Comparison of ENCODE assay signal across 8 cellular contexts in genomic region chr7:23474098-23474828, GRCh38. TPM values are rescaled to one million over a fixed set of nuclear protein-coding genes. Genes with fewer than 3 reads are reported as not detected.
A peak's percentile ranks its signal among the peaks of the same experiment; 100 is the strongest.
DNase-seq lines count a peak whose midpoint lies in the region; ATAC-seq and TF ChIP-seq lines count a peak whose summit lies in the region.

No MANE protein-coding gene starts in this region.

- in situ Hi-C loops in GM23248 (cut with MboI) (no loop called here), gastrocnemius medialis (cut with MboI; ENCODE audit: low sequenced_read_pairs in 4 of 4) (no loop called here)

- intact Hi-C loops in activated naive CD4-positive, alpha-beta T cell treated with anti-CD3 and anti-CD28 coated beads for 36 hours (cut with micrococcal nuclease): loop anchor here (1.0 to 10.0 kb wide), 6 partner anchors 56 to 459 kb away; partner anchors contain the start of genes CCDC126, HYCC1, KLHL7 and MALSU1
- intact Hi-C loops in left ventricle myocardium inferior (cut with micrococcal nuclease) (no loop called here), gastrocnemius medialis (cut with DNase I; ENCODE audit: low total_unique reads) (loop anchor here (5.0 kb wide), 1 partner anchor 58 kb away; the partner anchor contains the start of gene TRA2A)

- H3K9ac ChIP-seq in GM23248: peak overlapping the region; percentile 71
- peak overlapping the region; percentile 99 for H3K9ac ChIP-seq in OCI-LY3 (ENCODE audit: low read length)

- peak overlapping the region; percentile 63 to 91 (median 88) for H3K4me3 Mint-ChIP-seq in IgD-negative memory B cell
- H3K4me3 Mint-ChIP-seq in activated naive CD4-positive, alpha-beta T cell treated with anti-CD3 and anti-CD28 coated beads for 36 hours: peak overlapping the region; percentile 76

- no peak for TF ChIP-seq CTCF in GM06990 (IDR thresholded peaks at IDR 0.05; ENCODE audit: insufficient read depth, low read length, poor library complexity, severe bottlenecking)
- TF ChIP-seq CTCF in OCI-LY3 (IDR thresholded peaks at IDR 0.05; ENCODE audit: low read depth, low read length): no peak
- no peak for TF ChIP-seq CTCF in left ventricle myocardium inferior (IDR thresholded peaks at IDR 0.05; ENCODE audit: borderline replicate concordance)
- no peak for TF ChIP-seq CTCF in gastrocnemius medialis (IDR thresholded peaks at IDR 0.05 in 4 of 5, conservative IDR thresholded peaks at IDR 0.05 in 1 of 5)

- H2AFZ ChIP-seq in GM23248 (peak overlapping the region; percentile 88), OCI-LY3 (ENCODE audit: low read depth, low read length) (peak overlapping the region; percentile 47; the same call in 1 of the 2 replicates)

- no peaks in the 10 kb centered on the region for H3K36me3 ChIP-seq in GM06990 (ENCODE audit: control insufficient read depth, insufficient read depth, low read length)
- H3K36me3 ChIP-seq in GM23248 (ENCODE audit: low read depth): no peaks in the 10 kb centered on the region
- H3K36me3 ChIP-seq in OCI-LY3 (replicated peaks; ENCODE audit: low read depth, low read length): no peaks in the 10 kb centered on the region
- no peaks in the 10 kb centered on the region for H3K36me3 ChIP-seq in left ventricle myocardium inferior
- no peaks in the 10 kb centered on the region for H3K36me3 ChIP-seq in gastrocnemius medialis

- H3K4me3 ChIP-seq in GM06990 (replicated peaks; ENCODE audit: low read depth, low read length) (peak overlapping the region; percentile 90), GM23248 (peak overlapping the region; percentile 82), OCI-LY3 (ENCODE audit: low read length) (peak overlapping the region; percentile 93), left ventricle myocardium inferior (peak overlapping the region; percentile 53), gastrocnemius medialis (peak overlapping the region; percentile 7 to 41 (median 37))

- no peaks in the 10 kb centered on the region for H3K9me2 ChIP-seq in GM23248 (ENCODE audit: insufficient read depth)

- peaks cover 2% of the 10 kb centered on the region for H3K36me3 Mint-ChIP-seq in IgD-negative memory B cell
- H3K36me3 Mint-ChIP-seq in activated naive CD4-positive, alpha-beta T cell treated with anti-CD3 and anti-CD28 coated beads for 36 hours (ENCODE audit: low read depth): no peaks in the 10 kb centered on the region

- CTCF ChIA-PET in activated naive CD4-positive, alpha-beta T cell treated with anti-CD3 and anti-CD28 coated beads for 36 hours (lab: Charles Lee): interaction anchor here (2.1 kb wide), 1 partner anchor 11 kb away, joined by 12 read pairs; no protein-coding TSS in a partner anchor

- H3K4me2 ChIP-seq in GM23248 (ENCODE audit: unreplicated experiment): peak overlapping the region; percentile 87
- H3K4me2 ChIP-seq in OCI-LY3 (ENCODE audit: low read length): peak overlapping the region; percentile 95

- H4K20me1 ChIP-seq in GM23248 (ENCODE audit: insufficient read depth) (no peaks in the 10 kb centered on the region), OCI-LY3 (ENCODE audit: insufficient read depth, low read length) (no peaks in the 10 kb centered on the region)

- ATAC-seq in gastrocnemius medialis: peak in 1 of 2 donors; percentile 66

- TF ChIP-seq POLR2A in gastrocnemius medialis (IDR thresholded peaks at IDR 0.05): no peak

- H3K79me2 ChIP-seq in GM23248 (ENCODE audit: insufficient read depth) (peaks cover 3% of the 10 kb centered on the region), OCI-LY3 (ENCODE audit: low read length) (peaks cover 55% of the 10 kb centered on the region)

- no peaks in the 10 kb centered on the region for H3K9me3 ChIP-seq in GM23248 (ENCODE audit: low read depth)
- no peaks in the 10 kb centered on the region for H3K9me3 ChIP-seq in OCI-LY3 (ENCODE audit: insufficient read depth, low read length)
- H3K9me3 ChIP-seq in left ventricle myocardium inferior (replicated peaks): no peaks in the 10 kb centered on the region
- H3K9me3 ChIP-seq in gastrocnemius medialis: no peaks in the 10 kb centered on the region

- peak overlapping the region; percentile 92 to 98 (median 95) for H3K27ac Mint-ChIP-seq in IgD-negative memory B cell
- H3K27ac Mint-ChIP-seq in activated naive CD4-positive, alpha-beta T cell treated with anti-CD3 and anti-CD28 coated beads for 36 hours: peak overlapping the region; percentile 30

- H3F3A ChIP-seq in GM23248 (ENCODE audit: insufficient read depth): peaks cover 20% of the 10 kb centered on the region

- 2% methylated on average over 37 to 58 of the region's 65 CpGs for WGBS in GM23248 (ENCODE audit: low coverage in 1 of 2, low lambda C conversion rate in 2 of 2, missing lambda C conversion rate in 2 of 2), 2 experiments

- DNase-seq in GM06990 (ENCODE audit: extremely low read depth, insufficient read length): peak; percentile 98
- peak; percentile 99 for DNase-seq in GM23248
- peak; percentile 91 for DNase-seq in activated naive CD4-positive, alpha-beta T cell treated with anti-CD3 and anti-CD28 coated beads for 36 hours
- peak; percentile 60 for DNase-seq in left ventricle myocardium inferior
- peak; percentile 35 to 40 for DNase-seq in gastrocnemius medialis
- no peak for DNase-seq in superior temporal gyrus (ENCODE audit: extremely low spot score)

- H3K9me3 Mint-ChIP-seq in IgD-negative memory B cell: peaks cover 0 to 6% (median 1%) of the 10 kb centered on the region in 3 donors
- no peaks in the 10 kb centered on the region for H3K9me3 Mint-ChIP-seq in activated naive CD4-positive, alpha-beta T cell treated with anti-CD3 and anti-CD28 coated beads for 36 hours

- H3K27me3 ChIP-seq in GM06990 (replicated peaks; ENCODE audit: control insufficient read depth, insufficient read depth, low read length): no peaks in the 10 kb centered on the region
- H3K27me3 ChIP-seq in GM23248 (replicated peaks; ENCODE audit: insufficient read depth): peaks cover 43% of the 10 kb centered on the region
- H3K27me3 ChIP-seq in OCI-LY3 (ENCODE audit: low read depth, low read length): no peaks in the 10 kb centered on the region
- H3K27me3 ChIP-seq in left ventricle myocardium inferior (ENCODE audit: low read depth): peaks cover 100% of the 10 kb centered on the region
- H3K27me3 ChIP-seq in gastrocnemius medialis: peaks cover 96 to 100% (median 100%) of the 10 kb centered on the region in 3 donors

- H3K27me3 Mint-ChIP-seq in IgD-negative memory B cell: peaks cover 58% of the 10 kb centered on the region
- peaks cover 57% of the 10 kb centered on the region for H3K27me3 Mint-ChIP-seq in activated naive CD4-positive, alpha-beta T cell treated with anti-CD3 and anti-CD28 coated beads for 36 hours (ENCODE audit: low read depth)

- peaks cover 10 to 26% (median 17%) of the 10 kb centered on the region in 3 donors for H3K4me1 Mint-ChIP-seq in IgD-negative memory B cell
- H3K4me1 Mint-ChIP-seq in activated naive CD4-positive, alpha-beta T cell treated with anti-CD3 and anti-CD28 coated beads for 36 hours (ENCODE audit: low read depth): peaks cover 22% of the 10 kb centered on the region

- H3K27ac ChIP-seq in GM23248: no peak overlapping the region
- H3K27ac ChIP-seq in OCI-LY3 (ENCODE audit: low read length): peak overlapping the region; percentile 96
- H3K27ac ChIP-seq in left ventricle myocardium inferior (replicated peaks): no peak overlapping the region
- H3K27ac ChIP-seq in gastrocnemius medialis: no peak overlapping the region

- peaks cover 4% of the 10 kb centered on the region; the same call in 1 of the 2 replicates for H3K4me1 ChIP-seq in GM23248 (ENCODE audit: insufficient read depth)
- H3K4me1 ChIP-seq in OCI-LY3 (ENCODE audit: low read length): peaks cover 16% of the 10 kb centered on the region; the same call in 1 of the 2 replicates
- peaks cover 37% of the 10 kb centered on the region for H3K4me1 ChIP-seq in left ventricle myocardium inferior
- H3K4me1 ChIP-seq in gastrocnemius medialis: peaks cover 15 to 26% of the 10 kb centered on the region in 2 donors

RNA-seq across cellular contexts. Expression of gene IGF2BP3, which starts 4.0 kb away (rescaled TPM):
- total RNA-seq in GM23248 (2014; rRNA removed; shearing (Covaris generic)): 13.7 and 18.2 TPM in 2 replicates
- 7.0 and 7.6 TPM in 2 replicates for polyA plus RNA-seq in GM23248 (2016; fragmentation: Nextera tagmentation; extraction: Ambion mirVana)
- 5.4 TPM for polyA plus RNA-seq in IgD-negative memory B cell
- total RNA-seq in activated naive CD4-positive, alpha-beta T cell treated with anti-CD3 and anti-CD28 coated beads for 36 hours: under 1 TPM; 0.29 to 0.54 TPM
- total RNA-seq in left ventricle myocardium inferior: 0.38 TPM
- total RNA-seq in gastrocnemius medialis: under 1 TPM in 1 of 4 donors, not detected in 3; 0.51 TPM

RNA-seq across cellular contexts. Expression of gene TRA2A, which starts 57.5 kb away (rescaled TPM):
- 14.7 and 26.2 TPM in 2 replicates for total RNA-seq in GM23248 (2014; rRNA removed; shearing (Covaris generic))
- 77.5 and 87.9 TPM in 2 replicates for polyA plus RNA-seq in GM23248 (2016; fragmentation: Nextera tagmentation; extraction: Ambion mirVana)
- polyA plus RNA-seq in IgD-negative memory B cell: 44.0 TPM
- total RNA-seq in activated naive CD4-positive, alpha-beta T cell treated with anti-CD3 and anti-CD28 coated beads for 36 hours: 10 to 100 TPM; 77.8 to 79.0 TPM
- 25.6 TPM for total RNA-seq in left ventricle myocardium inferior
- 1 to 10 TPM; 4.8 to 6.4 (median 5.7) TPM for total RNA-seq in gastrocnemius medialis

Comparison
In these comparisons a context has a peak if more than half of its experiments do, and no peak if none do; other contexts are left out.
1. H3K4me3 ChIP-seq: peak in every context shown above with its lines; median percentile 93 in OCI-LY3; 90 in GM06990; 82 in GM23248; 53 in left ventricle myocardium inferior; 37 in gastrocnemius medialis.